8 cellular contexts compared by ENCODE assay signal in genomic region chr1:32021574-32022018, GRCh38. TPM values are rescaled to one million over a fixed set of nuclear protein-coding genes. Genes with fewer than 3 reads are reported as not detected.
DNase-seq lines count a peak whose midpoint lies in the region; ATAC-seq and TF ChIP-seq lines count a peak whose summit lies in the region.
"Not testable (repeated sequence)": the region's sequence is repeated elsewhere in the genome, so short reads cannot be mapped to it uniquely, and the experiment has no call there.

No MANE protein-coding gene starts in this region.

- ATAC-seq in activated CD8-positive, alpha-beta memory T cell treated with anti-CD3 and anti-CD28 coated beads, Interleukin-2, amount 10 ng/mL, durations not matched to agents 7 days and 5 days; stimulated activated naive B cell treated with anti-CD40 and anti-IgM and Interleukin-4, amounts not matched to agents 10 μg/mL and 1 μg/mL and 100 μg/mL, for 72 hours (replicated peaks): not testable (repeated sequence)
- ATAC-seq in left colon: peak; percentile 11

- H3K27me3 Mint-ChIP-seq in activated CD8-positive, alpha-beta memory T cell treated with anti-CD3 and anti-CD28 coated beads, Interleukin-2, amount 10 ng/mL, durations not matched to agents 7 days and 5 days; chondrocyte (ENCODE audit: low read depth); osteocyte (ENCODE audit: unreplicated experiment); stimulated activated naive B cell treated with anti-CD40 and anti-IgM and Interleukin-4, amounts not matched to agents 10 μg/mL and 1 μg/mL and 100 μg/mL, for 72 hours: not testable (repeated sequence)

- H3K9me3 ChIP-seq in BLaER1 treated with 17β-estradiol and CSF1 and Interleukin-3, amounts not matched to agents 10 nM and 100 nM (replicated peaks in 1 of 11); OCI-LY7 (ENCODE audit: low read length): not testable (repeated sequence)

- H3K27ac Mint-ChIP-seq in activated CD8-positive, alpha-beta memory T cell treated with anti-CD3 and anti-CD28 coated beads, Interleukin-2, amount 10 ng/mL, durations not matched to agents 7 days and 5 days: not testable (repeated sequence)
- H3K27ac Mint-ChIP-seq in chondrocyte (ENCODE audit: unreplicated experiment) (peak overlapping the region; percentile 65), osteocyte (ENCODE audit: unreplicated experiment) (peak overlapping the region; percentile 59)
- H3K27ac Mint-ChIP-seq in stimulated activated naive B cell treated with anti-CD40 and anti-IgM and Interleukin-4, amounts not matched to agents 10 μg/mL and 1 μg/mL and 100 μg/mL, for 72 hours: peak overlapping the region; percentile 5

- DNase-seq in GM12865 (ENCODE audit: low read depth): peak; percentile 54
- DNase-seq in OCI-LY7 (ENCODE audit: low spot score); chondrocyte (ENCODE audit: low spot score); left colon; osteocyte (ENCODE audit: extremely low spot score, unreplicated experiment); stimulated activated naive B cell treated with anti-CD40 and anti-IgM and Interleukin-4, amounts not matched to agents 10 μg/mL and 1 μg/mL and 100 μg/mL, for 72 hours: not testable (repeated sequence)
- peak; percentile 23 for DNase-seq in activated CD8-positive, alpha-beta memory T cell treated with anti-CD3 and anti-CD28 coated beads, Interleukin-2, amount 10 ng/mL, durations not matched to agents 7 days and 5 days

- not testable (repeated sequence) for TF ChIP-seq CTCF in GM12865 (IDR thresholded peaks at IDR 0.05; ENCODE audit: insufficient read depth, low read depth, low read length, missing control alignments); OCI-LY7 (conservative IDR thresholded peaks at IDR 0.05; ENCODE audit: low read length); chondrocyte (IDR thresholded peaks at IDR 0.05); osteocyte (IDR thresholded peaks at IDR 0.05)

- H2AFZ ChIP-seq in OCI-LY7 (ENCODE audit: low read length): not testable (repeated sequence)

- H3K4me1 ChIP-seq in BLaER1 treated with 17β-estradiol and CSF1 and Interleukin-3, amounts not matched to agents 10 nM and 100 nM: peaks cover 62 to 100% (median 81%) of the 10 kb centered on the region in 10 experiments
- peaks cover 49% of the 10 kb centered on the region for H3K4me1 ChIP-seq in OCI-LY7 (ENCODE audit: insufficient read depth, low read length, poor library complexity, severe bottlenecking)

- peaks cover 100% of the 10 kb centered on the region in 11 experiments for H4K20me1 ChIP-seq in BLaER1 treated with 17β-estradiol and CSF1 and Interleukin-3, amounts not matched to agents 10 nM and 100 nM
- peaks cover 25% of the 10 kb centered on the region for H4K20me1 ChIP-seq in OCI-LY7 (ENCODE audit: insufficient read depth, low read length)

- intact Hi-C loops in OCI-LY7 (cut with micrococcal nuclease; ENCODE audit: unreplicated experiment); left colon (cut with DNase I, micrococcal nuclease): not testable (repeated sequence)

- peak overlapping the region in 1 of 11 experiments; percentile 18; a peak in 2 of 22 replicates for H3K27ac ChIP-seq in BLaER1 treated with 17β-estradiol and CSF1 and Interleukin-3, amounts not matched to agents 10 nM and 100 nM
- peak overlapping the region; percentile 7 for H3K27ac ChIP-seq in OCI-LY7 (ENCODE audit: low read depth, low read length, poor library complexity, severe bottlenecking)

- H3K4me3 ChIP-seq in BLaER1 treated with 17β-estradiol and CSF1 and Interleukin-3, amounts not matched to agents 10 nM and 100 nM; GM12865 (ENCODE audit: low read depth, low read length): not testable (repeated sequence)
- peak overlapping the region; percentile 21 for H3K4me3 ChIP-seq in OCI-LY7 (ENCODE audit: low read depth, low read length, poor library complexity, severe bottlenecking)

- peaks cover 36% of the 10 kb centered on the region for H3K36me3 Mint-ChIP-seq in activated CD8-positive, alpha-beta memory T cell treated with anti-CD3 and anti-CD28 coated beads, Interleukin-2, amount 10 ng/mL, durations not matched to agents 7 days and 5 days
- not testable (repeated sequence) for H3K36me3 Mint-ChIP-seq in chondrocyte (ENCODE audit: low read depth); osteocyte (ENCODE audit: unreplicated experiment)
- peaks cover 11 to 24% of the 10 kb centered on the region in 2 donors for H3K36me3 Mint-ChIP-seq in stimulated activated naive B cell treated with anti-CD40 and anti-IgM and Interleukin-4, amounts not matched to agents 10 μg/mL and 1 μg/mL and 100 μg/mL, for 72 hours

- H3K27me3 ChIP-seq in BLaER1 treated with 17β-estradiol and CSF1 and Interleukin-3, amounts not matched to agents 10 nM and 100 nM: not testable (repeated sequence)

- H3K9me3 Mint-ChIP-seq in activated CD8-positive, alpha-beta memory T cell treated with anti-CD3 and anti-CD28 coated beads, Interleukin-2, amount 10 ng/mL, durations not matched to agents 7 days and 5 days (ENCODE audit: low read depth); chondrocyte (ENCODE audit: low read depth); osteocyte (ENCODE audit: unreplicated experiment); stimulated activated naive B cell treated with anti-CD40 and anti-IgM and Interleukin-4, amounts not matched to agents 10 μg/mL and 1 μg/mL and 100 μg/mL, for 72 hours: not testable (repeated sequence)

- peak overlapping the region in 9 of 11 experiments; percentile 9 to 96 (median 27); a peak in 10 of 22 replicates for H3K4me2 ChIP-seq in BLaER1 treated with 17β-estradiol and CSF1 and Interleukin-3, amounts not matched to agents 10 nM and 100 nM
- peak overlapping the region; percentile 39 for H3K4me2 ChIP-seq in OCI-LY7 (ENCODE audit: low read length)

- H3K4me1 Mint-ChIP-seq in activated CD8-positive, alpha-beta memory T cell treated with anti-CD3 and anti-CD28 coated beads, Interleukin-2, amount 10 ng/mL, durations not matched to agents 7 days and 5 days: peaks cover 40% of the 10 kb centered on the region
- peaks cover 70% of the 10 kb centered on the region for H3K4me1 Mint-ChIP-seq in chondrocyte (ENCODE audit: low read depth)
- peaks cover 62% of the 10 kb centered on the region for H3K4me1 Mint-ChIP-seq in osteocyte (ENCODE audit: unreplicated experiment)
- peaks cover 21 to 55% of the 10 kb centered on the region in 2 donors for H3K4me1 Mint-ChIP-seq in stimulated activated naive B cell treated with anti-CD40 and anti-IgM and Interleukin-4, amounts not matched to agents 10 μg/mL and 1 μg/mL and 100 μg/mL, for 72 hours

- H3K4me3 Mint-ChIP-seq in activated CD8-positive, alpha-beta memory T cell treated with anti-CD3 and anti-CD28 coated beads, Interleukin-2, amount 10 ng/mL, durations not matched to agents 7 days and 5 days; chondrocyte (ENCODE audit: unreplicated experiment); osteocyte (ENCODE audit: unreplicated experiment); stimulated activated naive B cell treated with anti-CD40 and anti-IgM and Interleukin-4, amounts not matched to agents 10 μg/mL and 1 μg/mL and 100 μg/mL, for 72 hours: not testable (repeated sequence)

- BruUV-seq in OCI-LY7 (replicated peaks; lab: Mats Ljungman, UMichigan): not testable (repeated sequence)

- H3K79me2 ChIP-seq in OCI-LY7 (ENCODE audit: insufficient read depth, low read depth, low read length): peaks cover 99% of the 10 kb centered on the region

- CTCF ChIA-PET in OCI-LY7 (lab: Charles Lee; ENCODE audit: unreplicated experiment): not testable (repeated sequence)
- CTCF ChIA-PET in activated CD8-positive, alpha-beta memory T cell treated with anti-CD3 and anti-CD28 coated beads, Interleukin-2, amount 10 ng/mL, durations not matched to agents 7 days and 5 days (lab: Charles Lee): interaction anchor here (0.8 to 1.2 kb wide), 2 partner anchors 15 to 276 kb away, joined by 3 read pairs; no protein-coding TSS in a partner anchor

- H3K9ac ChIP-seq in BLaER1 treated with 17β-estradiol and CSF1 and Interleukin-3, amounts not matched to agents 10 nM and 100 nM: peak overlapping the region in 1 of 11 experiments; percentile 4; a peak in 1 of 22 replicates

- peaks cover 38 to 94% (median 87%) of the 10 kb centered on the region in 11 experiments for H3K36me3 ChIP-seq in BLaER1 treated with 17β-estradiol and CSF1 and Interleukin-3, amounts not matched to agents 10 nM and 100 nM
- H3K36me3 ChIP-seq in OCI-LY7 (ENCODE audit: insufficient read depth, low read length): peaks cover 88% of the 10 kb centered on the region

- POLR2A ChIA-PET in OCI-LY7 (lab: Charles Lee): interaction anchor here (1.0 to 1.6 kb wide), 3 partner anchors 17 to 90 kb away, joined by 4 to 5 read pairs (median 5); no protein-coding TSS in a partner anchor

- H3K9me2 ChIP-seq in OCI-LY7 (ENCODE audit: insufficient read depth, low read length): not testable (repeated sequence)

RNA-seq across cellular contexts. Expression of gene KHDRBS1, which starts 7.9 kb away (rescaled TPM):
- total RNA-seq in OCI-LY7 (2014; rRNA removed; shearing (Covaris generic)): 87.7 and 94.7 TPM in 2 replicates
- total RNA-seq in OCI-LY7 (2022): 200 and 220 TPM in 2 replicates
- 100 to 1,000 TPM; 166 to 183 TPM for total RNA-seq in activated CD8-positive, alpha-beta memory T cell treated with anti-CD3 and anti-CD28 coated beads, Interleukin-2, amount 10 ng/mL, durations not matched to agents 7 days and 5 days
- 90.5 to 136 TPM (median 95.1 TPM) in 3 replicates for total RNA-seq in chondrocyte
- total RNA-seq in left colon: 100 to 1,000 TPM in 1 of 2 donors, 10 to 100 TPM in 1; 87.3 to 102 TPM
- 128 and 131 TPM in 2 replicates for total RNA-seq in osteocyte

RNA-seq across cellular contexts. Expression of gene TMEM39B, which starts 51.1 kb away (rescaled TPM):
- total RNA-seq in OCI-LY7 (2014; rRNA removed; shearing (Covaris generic)): 10.0 and 11.3 TPM in 2 replicates
- total RNA-seq in OCI-LY7 (2022) (35.9 and 38.8 TPM in 2 replicates), chondrocyte (13.9 to 15.8 TPM (median 14.1 TPM) in 3 replicates), left colon (10 to 100 TPM; 12.4 to 13.2 TPM), osteocyte (22.9 and 25.0 TPM in 2 replicates)
- total RNA-seq in activated CD8-positive, alpha-beta memory T cell treated with anti-CD3 and anti-CD28 coated beads, Interleukin-2, amount 10 ng/mL, durations not matched to agents 7 days and 5 days: 10 to 100 TPM; 27.3 to 30.0 TPM
